1 cellular context compared by ENCODE assay signal in genomic region chrX:55160685-55161552, GRCh38.
TF ChIP-seq lines count a peak whose summit lies in the region.

No MANE protein-coding gene starts in this region.

TF ChIP-seq in K562, 482 proteins besides CTCF, POLR2A, EP300 and RAD21 (continued from another document and continues in another):
- TF ChIP-seq ZNF407 (IDR thresholded peaks at IDR 0.05; ENCODE audit: low read depth) (no peak), KAT8 (IDR thresholded peaks at IDR 0.05; ENCODE audit: low read depth) (no peak), CBX8 (IDR thresholded peaks at IDR 0.05; ENCODE audit: borderline replicate concordance, extremely low read depth, low read depth, low read length, poor library complexity, severe bottlenecking) (no peak), CBX3 (IDR thresholded peaks at IDR 0.05; ENCODE audit: borderline replicate concordance in 1 of 2, low read length in 2 of 2) (no peak), KDM5B (IDR thresholded peaks at IDR 0.05; ENCODE audit: insufficient replicate concordance, low read depth, low read length) (peak; percentile 72), CHD2 (IDR thresholded peaks at IDR 0.05; ENCODE audit: low read depth, low read length) (no peak), RBM17 (IDR thresholded peaks at IDR 0.05; ENCODE audit: borderline replicate concordance, low read depth, low read length) (no peak), HNRNPLL (IDR thresholded peaks at IDR 0.05; ENCODE audit: low read depth, low read length, poor library complexity, severe bottlenecking) (peak; percentile 67), ZNF318 (IDR thresholded peaks at IDR 0.05; ENCODE audit: borderline replicate concordance in 1 of 2, low read depth in 1 of 2) (no peak), MGA (IDR thresholded peaks at IDR 0.05) (peak; percentile 92), ESRRB (CRISPR knock-in tag; IDR thresholded peaks at IDR 0.05; ENCODE audit: borderline replicate concordance) (no peak), SP1 (CRISPR knock-in tag; IDR thresholded peaks at IDR 0.05) (no peak; the same call in 1 of the 2 replicates), SLC30A9 (CRISPR knock-in tag; IDR thresholded peaks at IDR 0.05) (no peak), SNRNP70 (optimal IDR thresholded peaks at IDR 0.05; ENCODE audit: low read depth, low read length) (no peak), HCFC1 (IDR thresholded peaks at IDR 0.05; ENCODE audit: low read depth, low read length) (peak; percentile 24; the same call in 1 of the 2 replicates), ZNF239 (CRISPR knock-in tag; IDR thresholded peaks at IDR 0.05) (no peak), MYBL2 (IDR thresholded peaks at IDR 0.05; ENCODE audit: low read depth) (no peak), MYBL2 (CRISPR knock-in tag; IDR thresholded peaks at IDR 0.05; ENCODE audit: borderline replicate concordance) (no peak), ZNF212 (CRISPR knock-in tag; IDR thresholded peaks at IDR 0.05) (no peak), ZNF274 (IDR thresholded peaks at IDR 0.05; ENCODE audit: borderline replicate concordance, low read depth, low read length) (no peak), U2AF1 (optimal IDR thresholded peaks at IDR 0.05; ENCODE audit: low read depth, low read length) (no peak)
